9 cellular contexts compared by ENCODE assay signal in the genomic region with DNA sequence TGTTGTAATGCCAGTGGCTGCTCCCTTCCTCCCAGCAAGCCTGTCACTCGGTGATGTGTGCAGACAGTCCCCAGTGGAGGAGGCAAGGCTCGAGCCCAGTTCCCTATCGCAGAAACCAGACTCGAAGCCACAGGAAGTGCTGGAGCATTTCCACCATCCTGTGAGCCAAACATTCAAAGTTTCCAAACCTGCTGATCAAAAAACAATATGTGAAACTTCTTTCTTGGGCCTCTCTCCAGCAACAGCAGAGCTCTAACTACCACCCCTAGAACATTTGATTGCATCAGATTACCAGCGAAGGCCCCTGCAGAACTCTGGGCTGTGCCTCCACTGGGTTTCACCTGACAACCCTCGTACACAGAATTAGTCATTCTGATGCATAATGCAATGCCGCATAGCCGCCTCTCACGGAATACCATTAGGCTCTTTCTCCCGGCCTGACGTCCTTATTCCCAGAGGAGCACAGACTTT.
DNase-seq lines count a peak whose midpoint lies in the region; ATAC-seq and TF ChIP-seq lines count a peak whose summit lies in the region.
"Had no signal": no experiment of that assay in that cellular context is flagged by ENCODE, and none has a peak within 500 bp of the region (broad histone marks: within the 10 kb centered on the region; RNA-seq: fewer than 3 reads in every experiment).

No MANE protein-coding gene starts in this region.

- TF ChIP-seq POLR2A in body of pancreas (IDR thresholded peaks at IDR 0.05): no peak

- in situ Hi-C loops in ACHN (cut with HindIII; ENCODE audit: low pct_ligation_motif_present, low pct_unique_long_range_greater_than_20kb, low sequenced_read_pairs): no loop called here

- H3K4me1 ChIP-seq in body of pancreas (peaks cover 4% of the 10 kb centered on the region), left lung (peaks cover 15 to 56% of the 10 kb centered on the region in 2 donors)

- H3K27ac Mint-ChIP-seq in osteocyte (ENCODE audit: unreplicated experiment): no peak overlapping the region

- H3K9me3 ChIP-seq in body of pancreas: no peaks in the 10 kb centered on the region
- no peaks in the 10 kb centered on the region for H3K9me3 ChIP-seq in left lung

- TF ChIP-seq CTCF in body of pancreas (IDR thresholded peaks at IDR 0.05) (no peak), left lung (IDR thresholded peaks at IDR 0.05) (no peak), osteocyte (IDR thresholded peaks at IDR 0.05) (no peak)

- H3K36me3 Mint-ChIP-seq in osteocyte (ENCODE audit: unreplicated experiment): no peaks in the 10 kb centered on the region

- H3K4me3 Mint-ChIP-seq in osteocyte (ENCODE audit: unreplicated experiment): no peak overlapping the region

- H3K36me3 ChIP-seq in body of pancreas (replicated peaks in 1 of 2; ENCODE audit: insufficient read depth in 1 of 2, low read depth in 2 of 2) (no peaks in the 10 kb centered on the region), left lung (no peaks in the 10 kb centered on the region)

- intact Hi-C loops in body of pancreas (cut with DNase I) (loop anchor here (10.0 kb wide), 1 partner anchor 60 kb away; no protein-coding TSS in a partner anchor), left lung (cut with DNase I) (loop anchor here in 1 of 2 donors (10.0 kb wide), 1 partner anchor 140 kb away; no protein-coding TSS in a partner anchor)

- DNase-seq in GOT3 (lab: John Stamatoyannopoulos, UW) (peak; percentile 19), SKM-1 (lab: John Stamatoyannopoulos, UW; ENCODE audit: unreplicated experiment) (peak; percentile 82), body of pancreas (peak; percentile 32 to 76 (median 40)), left lung (peak; percentile 63 to 80), ACHN (no peak), osteocyte (ENCODE audit: extremely low spot score, unreplicated experiment) (no peak)
- peak in 2 of 3 experiments; percentile 28 to 44 for DNase-seq in stimulated activated CD4-positive, alpha-beta T cell treated with anti-CD3 and anti-CD28 coated beads, TNF-alpha, amount 100 ng/mL, for 4 hours (ENCODE audit: low read depth in 3 of 3)
- DNase-seq: IMR-90 had no signal

- H3K9me3 Mint-ChIP-seq in osteocyte (ENCODE audit: unreplicated experiment): no peaks in the 10 kb centered on the region

- no peaks in the 10 kb centered on the region for H3K4me1 Mint-ChIP-seq in osteocyte (ENCODE audit: unreplicated experiment)

- ATAC-seq in body of pancreas (peak; percentile 82), left lung (peak; percentile 75), HG03135 (IDR thresholded peaks at IDR 0.05; ENCODE audit: unreplicated experiment) (no peak)

- H3K4me3 ChIP-seq in body of pancreas (no peak overlapping the region), left lung (no peak overlapping the region)

- H3K27me3 Mint-ChIP-seq in osteocyte (ENCODE audit: unreplicated experiment): no peaks in the 10 kb centered on the region

- WGBS in body of pancreas, 2 donors: 19 to 35% methylated on average over 11 of the region's 11 CpGs

- H3K27ac ChIP-seq in body of pancreas (peak overlapping the region in 3 of 4 donors; percentile 28 to 66 (median 56)), left lung (peak overlapping the region; percentile 45 to 75)

- H3K27me3 ChIP-seq in body of pancreas (no peaks in the 10 kb centered on the region), left lung (no peaks in the 10 kb centered on the region)

Comparison
In these comparisons a context has a peak if more than half of its experiments do, and no peak if none do; other contexts are left out.
1. DNase-seq: peak in GOT3 (single experiment), SKM-1 (single experiment), body of pancreas (4 of 4), left lung (2 of 2) and stimulated activated CD4-positive, alpha-beta T cell treated with anti-CD3 and anti-CD28 coated beads, TNF-alpha, amount 100 ng/mL, for 4 hours (2 of 3); none in ACHN (single experiment) and osteocyte (single experiment).